8 cellular contexts compared by ENCODE assay signal in the genomic region with DNA sequence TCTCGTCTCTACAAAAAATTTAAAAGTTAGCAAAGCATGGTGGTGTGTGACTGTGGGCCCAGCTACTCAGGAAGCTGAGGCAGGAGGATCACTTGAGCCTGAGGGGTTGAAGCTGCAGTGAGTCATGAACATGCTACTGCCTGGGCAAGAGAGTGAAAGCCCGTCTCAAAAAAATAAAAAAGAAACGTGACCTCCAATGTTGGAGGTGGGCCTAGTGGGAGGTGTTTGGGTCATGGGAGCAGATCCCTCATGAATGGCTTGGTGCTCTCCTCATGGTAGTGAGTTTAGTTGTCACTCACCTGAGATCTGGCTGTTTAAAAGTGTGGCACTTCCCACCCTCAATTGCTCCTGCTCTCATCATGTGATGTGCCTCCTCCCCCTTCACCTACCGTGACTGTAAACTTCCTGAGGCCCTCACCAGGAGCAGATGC. TPM values are rescaled to one million over a fixed set of nuclear protein-coding genes. Genes with fewer than 3 reads are reported as not detected.
DNase-seq lines count a peak whose midpoint lies in the region; ATAC-seq and TF ChIP-seq lines count a peak whose summit lies in the region.

No MANE protein-coding gene starts in this region.

- peaks cover 8% of the 10 kb centered on the region for H3K36me3 ChIP-seq in CD8-positive, alpha-beta memory T cell (ENCODE audit: insufficient read depth, low read length)
- peaks cover 3% of the 10 kb centered on the region for H3K36me3 ChIP-seq in right atrium auricular region

- CTCF ChIA-PET in CD8-positive, alpha-beta memory T cell (lab: Charles Lee) = interaction anchor here (1.1 to 1.7 kb wide), 4 partner anchors 8 to 64 kb away, joined by 3 to 6 read pairs (median 4); no protein-coding TSS in a partner anchor

- ATAC-seq in activated naive CD4-positive, alpha-beta T cell treated with anti-CD3 and anti-CD28 coated beads, Interleukin-2, amount 50 U/mL, for 72 hours = peak; percentile 92 to 95
- ATAC-seq in memory B cell (ENCODE audit: low read depth) = peak; percentile 70
- no peak for ATAC-seq in HG03460 (IDR thresholded peaks at IDR 0.05; ENCODE audit: unreplicated experiment)
- no peak for ATAC-seq in HG03521 (IDR thresholded peaks at IDR 0.05; ENCODE audit: unreplicated experiment)

- H3K27ac Mint-ChIP-seq in CD8-positive, alpha-beta memory T cell = peak overlapping the region; percentile 81 to 96 (median 87)
- H3K27ac Mint-ChIP-seq in activated naive CD4-positive, alpha-beta T cell treated with anti-CD3 and anti-CD28 coated beads, Interleukin-2, amount 50 U/mL, for 72 hours = peak overlapping the region; percentile 69 to 84
- H3K27ac Mint-ChIP-seq in memory B cell = peak overlapping the region; percentile 84

- POLR2A ChIA-PET in CD8-positive, alpha-beta memory T cell (lab: Charles Lee) = no interaction called here

- peaks cover 9 to 31% (median 11%) of the 10 kb centered on the region in 3 donors for H3K36me3 Mint-ChIP-seq in CD8-positive, alpha-beta memory T cell
- peaks cover 2 to 33% of the 10 kb centered on the region in 2 donors for H3K36me3 Mint-ChIP-seq in activated naive CD4-positive, alpha-beta T cell treated with anti-CD3 and anti-CD28 coated beads, Interleukin-2, amount 50 U/mL, for 72 hours
- H3K36me3 Mint-ChIP-seq in memory B cell = peaks cover 6% of the 10 kb centered on the region

- H3K4me1 ChIP-seq in CD8-positive, alpha-beta memory T cell (ENCODE audit: insufficient read depth, low read length) = peaks cover 29% of the 10 kb centered on the region
- H3K4me1 ChIP-seq in right atrium auricular region = no peaks in the 10 kb centered on the region

- peaks cover 19 to 34% (median 20%) of the 10 kb centered on the region in 3 donors for H3K4me1 Mint-ChIP-seq in CD8-positive, alpha-beta memory T cell
- peaks cover 9% of the 10 kb centered on the region for H3K4me1 Mint-ChIP-seq in memory B cell

- H3K4me3 ChIP-seq in CD8-positive, alpha-beta memory T cell (ENCODE audit: low read length) = no peak overlapping the region
- H3K4me3 ChIP-seq in right atrium auricular region = no peak overlapping the region

- no peaks in the 10 kb centered on the region for H3K9me3 ChIP-seq in CD8-positive, alpha-beta memory T cell (ENCODE audit: low read length)
- peaks cover 0 to 6% of the 10 kb centered on the region in 2 donors for H3K9me3 ChIP-seq in right atrium auricular region

- no peak for TF ChIP-seq CTCF in right atrium auricular region (IDR thresholded peaks at IDR 0.05)

- H3K4me3 Mint-ChIP-seq in CD8-positive, alpha-beta memory T cell = peak overlapping the region in 6 of 7 donors; percentile 9 to 72 (median 44)
- peak overlapping the region; percentile 29 for H3K4me3 Mint-ChIP-seq in memory B cell

- H3K27me3 Mint-ChIP-seq in CD8-positive, alpha-beta memory T cell = no peaks in the 10 kb centered on the region
- no peaks in the 10 kb centered on the region for H3K27me3 Mint-ChIP-seq in memory B cell

- H3K27ac ChIP-seq in CD8-positive, alpha-beta memory T cell (ENCODE audit: low read depth, low read length) = no peak overlapping the region
- no peak overlapping the region for H3K27ac ChIP-seq in right atrium auricular region

- peak in 4 of 5 donors; percentile 2 to 55 (median 12) for DNase-seq in CD8-positive, alpha-beta memory T cell
- DNase-seq in RPMI7951 (ENCODE audit: low read depth) (peak; percentile 94), memory B cell (ENCODE audit: low spot score in 2 of 2) (no peak), C1 segment of cervical spinal cord (lab: John Stamatoyannopoulos, UW) (no peak), right atrium auricular region (ENCODE audit: low spot score) (no peak)
- DNase-seq in activated naive CD4-positive, alpha-beta T cell treated with anti-CD3 and anti-CD28 coated beads, Interleukin-2, amount 50 U/mL, for 72 hours (ENCODE audit: low spot score in 2 of 2) = peak in 1 of 2 donors; percentile 11

- no peaks in the 10 kb centered on the region for H3K27me3 ChIP-seq in CD8-positive, alpha-beta memory T cell (ENCODE audit: insufficient read depth, low read length, poor library complexity, severe bottlenecking)
- H3K27me3 ChIP-seq in right atrium auricular region = no peaks in the 10 kb centered on the region

- peaks cover 0 to 3% (median 0%) of the 10 kb centered on the region in 5 donors for H3K9me3 Mint-ChIP-seq in CD8-positive, alpha-beta memory T cell
- no peaks in the 10 kb centered on the region for H3K9me3 Mint-ChIP-seq in activated naive CD4-positive, alpha-beta T cell treated with anti-CD3 and anti-CD28 coated beads, Interleukin-2, amount 50 U/mL, for 72 hours
- no peaks in the 10 kb centered on the region for H3K9me3 Mint-ChIP-seq in memory B cell

RNA-seq across cellular contexts. Expression of gene RBL1, which starts 24.3 kb away (rescaled TPM):
- total RNA-seq in CD8-positive, alpha-beta memory T cell = 10 to 100 TPM; 44.0 to 45.0 TPM
- polyA plus RNA-seq in CD8-positive, alpha-beta memory T cell = 13.7 TPM
- total RNA-seq in RPMI7951 (2014; rRNA removed; shearing (Covaris generic)) = 34.6 and 36.5 TPM in 2 replicates
- total RNA-seq in activated naive CD4-positive, alpha-beta T cell treated with anti-CD3 and anti-CD28 coated beads, Interleukin-2, amount 50 U/mL, for 72 hours = 10 to 100 TPM; 27.2 to 43.6 TPM
- total RNA-seq in right atrium auricular region = 1 to 10 TPM; 2.1 to 2.4 TPM

Comparison
In these comparisons a context has a peak if more than half of its experiments do, and no peak if none do; other contexts are left out.
1. DNase-seq: peak in CD8-positive, alpha-beta memory T cell (4 of 5) and RPMI7951 (single experiment); none in memory B cell (0 of 2), C1 segment of cervical spinal cord (0 of 14) and right atrium auricular region (single experiment).
2. ATAC-seq: peak in activated naive CD4-positive, alpha-beta T cell treated with anti-CD3 and anti-CD28 coated beads, Interleukin-2, amount 50 U/mL, for 72 hours (2 of 2) and memory B cell (single experiment); none in HG03460 (single experiment) and HG03521 (single experiment).
3. RNA of gene RBL1, which starts 24.3 kb away (total RNA-seq): 44.0 to 45.0 TPM in CD8-positive, alpha-beta memory T cell, 27.2 to 43.6 TPM in activated naive CD4-positive, alpha-beta T cell treated with anti-CD3 and anti-CD28 coated beads, Interleukin-2, amount 50 U/mL, for 72 hours and 34.6 to 36.5 TPM in RPMI7951; 2.1 to 2.4 TPM in right atrium auricular region; every median in the first group is over 4 times any median in the second.
4. Peak in every context shown above with its lines, with median percentiles within 50 percentile points of each other: H3K27ac Mint-ChIP-seq.